ENCODE assay signal across 27 cellular contexts in the genomic region with DNA sequence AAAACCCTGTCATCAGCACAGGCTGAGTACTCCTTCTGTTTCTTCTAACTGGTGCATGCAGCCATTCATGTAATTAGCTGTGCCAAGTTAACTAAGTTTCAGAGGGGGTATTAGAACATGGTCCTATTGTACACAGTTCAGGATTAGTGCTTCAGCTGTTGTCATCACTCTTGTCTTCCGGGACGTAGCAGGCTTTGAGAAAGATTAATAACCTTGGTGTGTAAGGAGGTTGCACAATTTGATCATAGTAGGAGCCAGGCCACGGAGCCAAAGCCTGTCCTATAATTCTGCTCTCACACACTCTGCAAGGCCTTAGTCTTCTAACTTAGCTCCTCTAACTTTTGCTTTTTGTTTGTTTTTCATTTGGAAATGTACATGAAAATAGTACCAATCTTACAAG.
DNase-seq lines count a peak whose midpoint lies in the region; ATAC-seq, FAIRE-seq and TF ChIP-seq lines count a peak whose summit lies in the region.
"Had no signal": no experiment of that assay in that cellular context is flagged by ENCODE, and none has a peak within 500 bp of the region (broad histone marks: within the 10 kb centered on the region; RNA-seq: fewer than 3 reads in every experiment).

No MANE protein-coding gene starts in this region.

- H3K36me3 ChIP-seq in muscle layer of colon (ENCODE audit: insufficient read depth, low read length), result peaks cover 3% of the 10 kb centered on the region
- H3K36me3 ChIP-seq: brain microvascular endothelial cell had no signal

- TF ChIP-seq POLR2A in H54 (IDR thresholded peaks at IDR 0.05; ENCODE audit: low read depth, low read length), result no peak

- no peaks in the 10 kb centered on the region for H3K9me3 ChIP-seq in muscle layer of colon (ENCODE audit: low read length)
- H3K9me3 ChIP-seq: right lobe of liver, tibial artery had no signal

- ATAC-seq in GM21619 (IDR thresholded peaks at IDR 0.05; ENCODE audit: unreplicated experiment) (no peak), GM21367 (IDR thresholded peaks at IDR 0.05; ENCODE audit: unreplicated experiment) (no peak)
- ATAC-seq: activated T-helper 17 cell treated with anti-CD3 and anti-CD28 coated beads, Interleukin-2, amount 50 U/mL, for 72 hours; right lobe of liver had no signal

- TF ChIP-seq CTCF in AG10803 (conservative IDR thresholded peaks at IDR 0.05; ENCODE audit: low read length) (no peak), cardiac fibroblast (IDR thresholded peaks at IDR 0.05; ENCODE audit: low read depth, low read length) (no peak)

- H3K4me1 ChIP-seq in muscle layer of colon (ENCODE audit: insufficient read depth, low read length), result peaks cover 75% of the 10 kb centered on the region
- H3K4me1 ChIP-seq: right lobe of liver had no signal

- no peak overlapping the region for H3K9ac ChIP-seq in muscle layer of colon (ENCODE audit: low read length)
- H3K9ac ChIP-seq: GM23248 had no signal

- no peaks in the 10 kb centered on the region for H3K27me3 ChIP-seq in muscle layer of colon (ENCODE audit: control insufficient read depth in 1 of 2, insufficient read depth in 2 of 2, low read length in 2 of 2)
- H3K27me3 ChIP-seq: brain microvascular endothelial cell, right lobe of liver, tibial artery had no signal

- no peak for FAIRE-seq in H54 (lab: Jason Lieb, UNC)
- FAIRE-seq: endometrium, G401.6, islet of Langerhans, TTC549 had no signal

- H3K4me3 ChIP-seq in AG10803 (ENCODE audit: low read length) (no peak overlapping the region), cardiac fibroblast (replicated peaks in 1 of 2; ENCODE audit: low read depth in 2 of 2, low read length in 2 of 2) (no peak overlapping the region), muscle layer of colon (ENCODE audit: low read depth in 1 of 2, low read length in 2 of 2) (no peak overlapping the region)
- H3K4me3 ChIP-seq: coronary artery, GM23248, lung, right lobe of liver, tibial artery had no signal

- DNase-seq in AG10803 (ENCODE audit: low read depth), result peak; percentile 33
- peak; percentile 89 for DNase-seq in NCI-H82 (lab: John Stamatoyannopoulos, UW)
- peak; percentile 31 to 82 for DNase-seq in cardiac fibroblast (ENCODE audit: low read depth in 2 of 2)
- no peak for DNase-seq in dedifferentiated amniotic fluid mesenchymal stem cell (ENCODE audit: extremely low spot score)
- DNase-seq in H54 (ENCODE audit: insufficient read length, low spot score), result no peak
- DNase-seq: activated CD4-positive, alpha-beta T cell treated with anti-CD3 and anti-CD28 coated beads for 4 hours; brain microvascular endothelial cell; CD4-positive, CD25-positive, alpha-beta regulatory T cell; GM23248; hypothalamus; KBM-7; NCI-H1048; NCI-H446 treated with DMSO at 0.1 percent for 48 hours; nucleus accumbens; right lobe of liver; stimulated activated naive CD4-positive, alpha-beta T cell had no signal

- peak overlapping the region; percentile 2 for H3K27ac ChIP-seq in muscle layer of colon (ENCODE audit: low read depth, low read length)
- H3K27ac ChIP-seq: brain microvascular endothelial cell, coronary artery, GM23248, right lobe of liver, tibial artery had no signal

Comparison
In these comparisons a context has a peak if more than half of its experiments do, and no peak if none do; other contexts are left out.
1. DNase-seq: peak in AG10803 (single experiment), NCI-H82 (single experiment) and cardiac fibroblast (2 of 2); none in dedifferentiated amniotic fluid mesenchymal stem cell (single experiment) and H54 (single experiment).